In the genomic region with DNA sequence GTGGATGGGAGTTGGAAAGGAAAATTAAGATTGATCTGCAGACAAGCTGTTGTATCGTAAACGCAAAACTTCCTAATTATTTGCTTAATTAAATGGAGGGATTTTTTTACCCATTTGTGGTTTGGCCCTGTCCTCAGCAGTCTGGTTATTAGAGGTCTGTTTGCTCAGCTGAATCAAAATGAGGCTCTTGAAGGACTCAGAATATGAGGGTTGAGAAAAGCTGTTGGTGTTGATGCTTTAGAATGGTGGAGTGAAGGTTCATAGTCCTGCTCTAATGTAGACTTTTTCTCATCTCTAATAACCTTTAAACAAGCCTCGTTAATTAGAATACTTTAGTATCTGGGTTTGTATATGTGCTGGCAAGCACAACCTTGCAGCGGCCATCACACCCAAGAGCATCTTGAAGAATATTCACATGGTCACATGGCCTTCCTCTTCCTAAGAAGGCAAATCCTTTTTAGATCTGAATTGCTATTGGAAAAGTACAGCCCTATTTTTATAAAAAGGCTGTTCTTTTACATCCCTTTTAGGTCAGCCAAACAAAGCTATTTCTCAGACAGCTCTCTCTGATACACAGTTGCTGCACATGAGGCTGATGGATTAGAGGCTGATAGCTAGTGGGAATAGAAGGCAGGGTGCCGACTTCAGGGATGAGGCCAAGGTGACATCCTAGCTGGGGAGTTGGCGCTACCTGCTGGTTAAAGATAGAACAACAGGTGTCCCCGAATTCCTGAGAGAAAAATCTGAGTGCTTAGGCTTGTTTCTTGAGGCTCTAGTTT, we compare ENCODE assay signal across 8 cellular contexts. TPM values are rescaled to one million over a fixed set of nuclear protein-coding genes. Genes with fewer than 3 reads are reported as not detected.
DNase-seq lines count a peak whose midpoint lies in the region; ATAC-seq and TF ChIP-seq lines count a peak whose summit lies in the region.

No MANE protein-coding gene starts in this region.

- no peaks in the 10 kb centered on the region for H3K4me1 ChIP-seq in Karpas-422 (ENCODE audit: low read length)
- peaks cover 6% of the 10 kb centered on the region for H3K4me1 ChIP-seq in SJCRH30
- peaks cover 3% of the 10 kb centered on the region in 2 donors for H3K4me1 ChIP-seq in thyroid gland

- H3K27ac ChIP-seq in Karpas-422 (ENCODE audit: low read length) (no peak overlapping the region), SJCRH30 (no peak overlapping the region), thyroid gland (peak overlapping the region in 1 of 3 donors; percentile 28)

- ATAC-seq in omental fat pad (ENCODE audit: low FRiP score) (peak; percentile 80), HG02840 (IDR thresholded peaks at IDR 0.05; ENCODE audit: low FRiP score, unreplicated experiment) (no peak)

- TF ChIP-seq POLR2A in thyroid gland (IDR thresholded peaks at IDR 0.05) = no peak

- H3K9me2 ChIP-seq in Karpas-422 (replicated peaks; ENCODE audit: insufficient read depth, low read length) = no peaks in the 10 kb centered on the region

- TF ChIP-seq CTCF in foreskin fibroblast (IDR thresholded peaks at IDR 0.05; ENCODE audit: low read depth, low read length) (peak; percentile 70), omental fat pad (IDR thresholded peaks at IDR 0.05) (peak in 2 of 3 donors; percentile 39 to 62), thyroid gland (IDR thresholded peaks at IDR 0.05) (peak; percentile 68 to 93 (median 84))

- 50 to 53% methylated on average over 7 of the region's 7 CpGs for whole genome bisulfite sequencing in thyroid gland, 2 donors

- no peaks in the 10 kb centered on the region for H3K36me3 ChIP-seq in Karpas-422 (ENCODE audit: insufficient read depth, low read length)
- H3K36me3 ChIP-seq in SJCRH30 = peaks cover 9% of the 10 kb centered on the region
- peaks cover 0 to 17% of the 10 kb centered on the region in 2 donors for H3K36me3 ChIP-seq in thyroid gland

- no peaks in the 10 kb centered on the region for H3K27me3 ChIP-seq in Karpas-422 (ENCODE audit: low read length)
- no peaks in the 10 kb centered on the region for H3K27me3 ChIP-seq in SJCRH30
- H3K27me3 ChIP-seq in thyroid gland = no peaks in the 10 kb centered on the region

- no peaks in the 10 kb centered on the region for H3K79me2 ChIP-seq in Karpas-422 (ENCODE audit: low read length)

- intact Hi-C loops in thyroid gland (cut with DNase I) = loop anchor here (5.0 to 10.0 kb wide), 2 partner anchors 61 to 154 kb away; no protein-coding TSS in a partner anchor

- no peak overlapping the region for H2AFZ ChIP-seq in Karpas-422 (ENCODE audit: low read length)

- peak; percentile 99 for DNase-seq in DMS 273 treated with DMSO at 0.1 percent for 48 hours (lab: John Stamatoyannopoulos, UW)
- DNase-seq in Karpas-422 = peak; percentile 78
- DNase-seq in SJCRH30 = peak; percentile 65 to 87
- peak; percentile 84 for DNase-seq in activated effector memory CD4-positive, alpha-beta T cell treated with anti-CD3 and anti-CD28 coated beads, Interleukin-2, amount 50 U/mL, for 16 hours
- DNase-seq in foreskin fibroblast = peak; percentile 47 to 81
- peak; percentile 63 for DNase-seq in omental fat pad (ENCODE audit: low spot score)
- DNase-seq in thyroid gland = peak; percentile 71 to 72

- no peak overlapping the region for H3K4me2 ChIP-seq in Karpas-422 (ENCODE audit: low read depth, low read length, poor library complexity, severe bottlenecking)

- no peak overlapping the region for H3K9ac ChIP-seq in Karpas-422 (ENCODE audit: low read length)

- H3K4me3 ChIP-seq in Karpas-422 (ENCODE audit: low read length) (no peak overlapping the region), SJCRH30 (no peak overlapping the region), foreskin fibroblast (ENCODE audit: low read depth in 1 of 2, low read length in 2 of 2) (no peak overlapping the region), thyroid gland (replicated peaks in 1 of 3) (no peak overlapping the region)

- no peaks in the 10 kb centered on the region for H4K20me1 ChIP-seq in Karpas-422 (ENCODE audit: insufficient read depth, low read depth, low read length)

- no peaks in the 10 kb centered on the region for H3K9me3 ChIP-seq in Karpas-422 (ENCODE audit: low read length)
- H3K9me3 ChIP-seq in SJCRH30 (replicated peaks) = no peaks in the 10 kb centered on the region
- no peaks in the 10 kb centered on the region for H3K9me3 ChIP-seq in thyroid gland

RNA-seq across cellular contexts. Expression of gene MACF1, which starts 53.8 kb away (rescaled TPM):
- total RNA-seq in Karpas-422 (2014; rRNA removed; shearing (Covaris generic); ENCODE audit: low replicate concordance) = 4.9 and 6.2 TPM in 2 replicates
- 160 and 172 TPM in 2 replicates for total RNA-seq in SJCRH30 (2014; rRNA removed; shearing (Covaris generic))
- total RNA-seq in omental fat pad (100 to 1,000 TPM; 230 to 378 (median 300) TPM), thyroid gland (100 to 1,000 TPM; 308 to 834 (median 427) TPM)

Comparison
In these comparisons a context has a peak if more than half of its experiments do, and no peak if none do; other contexts are left out.
1. RNA of gene MACF1, which starts 53.8 kb away (total RNA-seq): 308 to 834 TPM in thyroid gland, 230 to 378 TPM in omental fat pad and 160 to 172 TPM in SJCRH30; 4.9 to 6.2 TPM in Karpas-422; every median in the first group is over 10 times any median in the second.
2. Peak in every context shown above with its lines, with median percentiles within 50 percentile points of each other: DNase-seq and CTCF ChIP-seq.